29 cellular contexts compared by ENCODE assay signal in genomic region chr17:20084621-20085282, GRCh38.
DNase-seq lines count a peak whose midpoint lies in the region; ATAC-seq, FAIRE-seq and TF ChIP-seq lines count a peak whose summit lies in the region.
"Had no signal": no experiment of that assay in that cellular context is flagged by ENCODE, and none has a peak within 500 bp of the region (broad histone marks: within the 10 kb centered on the region; RNA-seq: fewer than 3 reads in every experiment).

No MANE protein-coding gene starts in this region.

- BruUV-seq in Panc1 (replicated peaks; lab: Mats Ljungman, UMichigan) = no TSS peak

- H3K4me3 Mint-ChIP-seq in endodermal cell (no peak overlapping the region), progenitor cell of endocrine pancreas (ENCODE audit: low read depth) (no peak overlapping the region)
- H3K4me3 Mint-ChIP-seq: activated naive CD4-positive, alpha-beta T cell treated with anti-CD3 and anti-CD28 coated beads for 36 hours; activated T-cell treated with anti-CD3 and anti-CD28 coated beads, Interleukin-2, amount 50 U/mL, for 72 hours had no signal

- 84% methylated on average over 1 of the region's 1 CpG; no CpG with 5 or more reads in 1 of the 2 experiments for WGBS in endodermal cell (ENCODE audit: insufficient coverage in 1 of 2, insufficient read length in 1 of 2), 2 experiments

- no peaks in the 10 kb centered on the region for H3K27me3 ChIP-seq in Panc1 (ENCODE audit: control insufficient read depth, insufficient read depth, low read length)
- H3K27me3 ChIP-seq in endodermal cell (ENCODE audit: control insufficient read depth, insufficient read depth, low read length, poor library complexity, severe bottlenecking) = no peaks in the 10 kb centered on the region
- H3K27me3 ChIP-seq: BLaER1, cardiac muscle cell, hepatocyte had no signal

- peaks cover 3% of the 10 kb centered on the region for H3K4me1 ChIP-seq in Panc1 (ENCODE audit: control insufficient read depth, insufficient read depth, low read length)
- no peaks in the 10 kb centered on the region for H3K4me1 ChIP-seq in endodermal cell (ENCODE audit: control insufficient read depth, insufficient read depth, low read length)
- H3K4me1 ChIP-seq: Caco-2, lower lobe of right lung had no signal

- peaks cover 3% of the 10 kb centered on the region for H3K27me3 Mint-ChIP-seq in endodermal cell (ENCODE audit: insufficient read depth)
- H3K27me3 Mint-ChIP-seq in progenitor cell of endocrine pancreas = peaks cover 57% of the 10 kb centered on the region

- H3K9me3 Mint-ChIP-seq in endodermal cell = no peaks in the 10 kb centered on the region
- peaks cover 14% of the 10 kb centered on the region for H3K9me3 Mint-ChIP-seq in progenitor cell of endocrine pancreas (ENCODE audit: low read depth)
- H3K9me3 Mint-ChIP-seq: activated naive CD4-positive, alpha-beta T cell treated with anti-CD3 and anti-CD28 coated beads for 36 hours; activated T-cell treated with anti-CD3 and anti-CD28 coated beads, Interleukin-2, amount 50 U/mL, for 72 hours had no signal

- no peak for ATAC-seq in Panc1
- ATAC-seq in GM18502 (IDR thresholded peaks at IDR 0.05; ENCODE audit: poor library complexity, unreplicated experiment) = no peak
- ATAC-seq: activated T-cell treated with anti-CD3 and anti-CD28 coated beads, Interleukin-2, amount 50 U/mL, for 72 hours; lower lobe of right lung; mucosa of descending colon; SK-N-SH treated with all-trans-retinoic acid at 6 μM for 48 hours had no signal

- TF ChIP-seq POLR2A in GM12891 (IDR thresholded peaks at IDR 0.05; ENCODE audit: low read depth, low read length) = no peak

- H3K9me3 ChIP-seq in Panc1 (ENCODE audit: control insufficient read depth, insufficient read depth, low read depth, low read length) = no peaks in the 10 kb centered on the region
- no peaks in the 10 kb centered on the region for H3K9me3 ChIP-seq in endodermal cell (ENCODE audit: control insufficient read depth, low read length)
- H3K9me3 ChIP-seq: BLaER1, Caco-2, lower lobe of right lung, mucosa of descending colon had no signal

- no peak overlapping the region for H3K4me3 ChIP-seq in Panc1 (ENCODE audit: low read depth in 2 of 2, low read length in 2 of 2)
- no peak overlapping the region for H3K4me3 ChIP-seq in endodermal cell (ENCODE audit: low read length)
- H3K4me3 ChIP-seq: BLaER1, cardiac muscle cell, hepatocyte, lower lobe of right lung, mucosa of descending colon, skin epidermis had no signal

- CTCF ChIA-PET in Panc1 (lab: Charles Lee) = no interaction called here

- peak; percentile 55 for FAIRE-seq in GM12891 (lab: Jason Lieb, UNC)

- POLR2A ChIA-PET in Panc1 (lab: Charles Lee) = no interaction called here

- H3K36me3 Mint-ChIP-seq in endodermal cell (ENCODE audit: low read depth) = no peaks in the 10 kb centered on the region
- H3K36me3 Mint-ChIP-seq in progenitor cell of endocrine pancreas (ENCODE audit: insufficient read depth) = peaks cover 8% of the 10 kb centered on the region

- H3K27ac Mint-ChIP-seq in endodermal cell (no peak overlapping the region), progenitor cell of endocrine pancreas (peak overlapping the region; percentile 21)
- H3K27ac Mint-ChIP-seq: activated naive CD4-positive, alpha-beta T cell treated with anti-CD3 and anti-CD28 coated beads for 36 hours; activated T-cell treated with anti-CD3 and anti-CD28 coated beads, Interleukin-2, amount 50 U/mL, for 72 hours had no signal

- H3K36me3 ChIP-seq in Panc1 (ENCODE audit: control insufficient read depth, insufficient read depth, low read length) = no peaks in the 10 kb centered on the region
- no peaks in the 10 kb centered on the region for H3K36me3 ChIP-seq in endodermal cell (ENCODE audit: control insufficient read depth, insufficient read depth, low read length)
- H3K36me3 ChIP-seq: cardiac muscle cell, lower lobe of right lung had no signal

- TF ChIP-seq CTCF in Panc1 (IDR thresholded peaks at IDR 0.05) = no peak
- no peak for TF ChIP-seq CTCF in endodermal cell (conservative IDR thresholded peaks at IDR 0.05)
- no peak for TF ChIP-seq CTCF in progenitor cell of endocrine pancreas (IDR thresholded peaks at IDR 0.05; ENCODE audit: unreplicated experiment)

- no peak for DNase-seq in GM12891 (ENCODE audit: insufficient read length, low spot score)
- no peak for DNase-seq in Panc1 (ENCODE audit: low read depth, low spot score)
- peak; percentile 45 for DNase-seq in endodermal cell
- no peak for DNase-seq in progenitor cell of endocrine pancreas (ENCODE audit: low spot score, unreplicated experiment)
- no peak for DNase-seq in EL
- DNase-seq in midbrain (lab: John Stamatoyannopoulos, UW) = no peak
- no peak for DNase-seq in mucosa of gallbladder (ENCODE audit: low spot score)
- DNase-seq: activated CD4-positive, alpha-beta T cell treated with anti-CD3 and anti-CD28 coated beads for 48 hours; activated naive CD4-positive, alpha-beta T cell treated with anti-CD3 and anti-CD28 coated beads for 36 hours; activated T-cell treated with anti-CD3 and anti-CD28 coated beads, Interleukin-2, amount 50 U/mL, for 72 hours; amniotic stem cell; Caco-2; DMS79 treated with DMSO at 0.1 percent for 48 hours; H7; Kasumi-1; lower lobe of right lung; mucosa of descending colon; NCI-H1048; NCI-H187; NCI-H2171 treated with DMSO at 0.1 percent for 48 hours; NCI-H524 treated with DMSO at 0.1 percent for 48 hours; stimulated activated CD4-positive, alpha-beta T cell treated with anti-CD3 and anti-CD28 coated beads, Interleukin-1b, Interleukin-23, amount 100 ng/mL, for 48 hours; T-helper 2 cell had no signal

- no peak overlapping the region for H3K9ac ChIP-seq in endodermal cell (ENCODE audit: extremely low read depth, low read length, poor library complexity, severe bottlenecking)
- H3K9ac ChIP-seq: BLaER1 had no signal

- H3K4me1 Mint-ChIP-seq in endodermal cell = peaks cover 1% of the 10 kb centered on the region
- peaks cover 42% of the 10 kb centered on the region for H3K4me1 Mint-ChIP-seq in progenitor cell of endocrine pancreas (ENCODE audit: low read depth)

- intact Hi-C loops in Panc1 (cut with micrococcal nuclease; ENCODE audit: unreplicated experiment) = no loop called here

- in situ Hi-C loops in Panc1 (cut with HindIII; ENCODE audit: low pct_unique_long_range_greater_than_20kb, low sequenced_read_pairs) = no loop called here

- peak overlapping the region; percentile 63 for H3K27ac ChIP-seq in Panc1 (ENCODE audit: low read length)
- H3K27ac ChIP-seq in endodermal cell (ENCODE audit: low read depth, low read length) = peak overlapping the region; percentile 30
- H3K27ac ChIP-seq: BLaER1, cardiac muscle cell, hepatocyte, lower lobe of right lung had no signal

TF ChIP-seq in GM12891, 5 proteins besides CTCF, POLR2A, EP300 and RAD21:
- TF ChIP-seq SPI1 (IDR thresholded peaks at IDR 0.05; ENCODE audit: low read depth, low read length) (no peak), PAX5 (IDR thresholded peaks at IDR 0.05; ENCODE audit: insufficient read depth, low read length, severe bottlenecking) (no peak), POLR2AphosphoS5 (IDR thresholded peaks at IDR 0.05; ENCODE audit: low read depth, low read length) (no peak), POU2F2 (IDR thresholded peaks at IDR 0.05; ENCODE audit: low read depth, low read length) (no peak), TAF1 (IDR thresholded peaks at IDR 0.05; ENCODE audit: low read depth, low read length) (no peak)
